8 cellular contexts compared by ENCODE assay signal in the genomic region with DNA sequence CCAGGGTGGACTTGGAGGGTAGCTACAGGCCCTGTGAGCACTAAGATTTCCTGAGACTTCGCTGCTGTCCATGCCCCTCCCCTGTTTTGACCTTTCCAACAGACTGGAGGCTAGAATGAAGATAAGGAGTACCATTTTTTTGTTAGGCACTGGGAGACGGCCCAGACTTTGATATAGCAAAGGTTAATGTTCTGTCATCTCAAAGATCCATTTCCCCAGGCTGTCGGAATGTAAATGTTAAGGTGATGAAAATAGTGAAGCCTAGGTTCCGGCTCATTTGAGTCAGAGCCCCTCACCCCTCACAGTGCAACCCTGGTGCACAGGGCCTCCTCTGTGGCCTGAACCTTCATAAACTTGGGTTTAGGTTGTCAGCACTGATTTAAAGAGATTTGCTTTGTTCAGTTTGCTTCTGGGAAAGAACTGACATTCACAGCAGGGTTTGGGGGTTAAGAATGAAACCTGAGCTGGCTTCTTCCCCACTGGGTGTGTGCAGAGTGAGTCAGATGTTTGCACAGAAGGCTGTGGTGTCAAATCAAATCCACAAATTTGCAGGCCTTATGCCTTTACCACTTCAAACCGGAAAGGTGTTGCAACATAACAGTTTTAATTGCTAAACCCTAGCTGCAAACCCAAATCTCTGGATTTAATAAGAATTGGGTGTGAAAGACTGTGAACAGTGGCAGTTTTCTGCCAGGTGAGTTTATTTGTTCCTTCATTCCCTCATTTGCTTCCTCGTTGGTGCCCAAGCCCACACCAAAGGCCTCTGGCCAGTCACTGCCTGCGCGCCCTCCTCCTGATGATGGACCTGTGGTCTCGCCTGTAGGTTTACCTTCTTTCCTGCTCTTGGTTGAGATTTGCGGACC. TPM values are rescaled to one million over a fixed set of nuclear protein-coding genes. Genes with fewer than 3 reads are reported as not detected.
DNase-seq lines count a peak whose midpoint lies in the region; FAIRE-seq lines count a peak whose summit lies in the region.

No MANE protein-coding gene starts in this region.

- H3K9me3 ChIP-seq in HUES64 (ENCODE audit: insufficient read depth, low read depth, low read length), result no peaks in the 10 kb centered on the region

- in situ Hi-C loops in Caki2 (cut with HindIII; ENCODE audit: low pct_unique_long_range_greater_than_20kb, low sequenced_read_pairs), result no loop called here

- 69% methylated on average over 10 of the region's 10 CpGs for WGBS in HUES64

- H3K36me3 ChIP-seq in HUES64 (ENCODE audit: insufficient read depth, low read length), result no peaks in the 10 kb centered on the region

- H3K9ac ChIP-seq in HUES64 (ENCODE audit: low read depth, low read length), result no peak overlapping the region

- H3K27me3 ChIP-seq in HUES64 (ENCODE audit: insufficient read depth, low read length), result no peaks in the 10 kb centered on the region

- no peak overlapping the region for H3K4me3 ChIP-seq in HUES64 (ENCODE audit: low read length)

- peak overlapping the region; percentile 33; the same call in 1 of the 2 replicates for H3K27ac ChIP-seq in HUES64 (ENCODE audit: low read depth, low read length)

- DNase-seq in Caki2 (ENCODE audit: low read depth), result peak; percentile 82
- peak; percentile 69 for DNase-seq in RCC 7860 (ENCODE audit: low spot score)
- peak; percentile 35 for DNase-seq in amniotic stem cell (lab: John Stamatoyannopoulos, UW)
- DNase-seq in kidney glomerular epithelial cell (lab: John Stamatoyannopoulos, UW), result peak; percentile 73
- DNase-seq in stimulated activated CD8-positive, alpha-beta memory T cell treated with anti-CD3 and anti-CD28 coated beads, Interleukin-4, amount 100 ng/mL, for 24 hours (ENCODE audit: low read depth), result peak; percentile 30
- no peak for DNase-seq in occipital lobe (lab: John Stamatoyannopoulos, UW)
- no peak for DNase-seq in effector CD8-positive, alpha-beta T cell (lab: John Stamatoyannopoulos, UW)

- H3K4me1 ChIP-seq in HUES64 (ENCODE audit: insufficient read depth, low read length), result peaks cover 21% of the 10 kb centered on the region

- peak; percentile 92 for FAIRE-seq in RCC 7860 (lab: Jason Lieb, UNC)

RNA-seq across cellular contexts. Expression of gene KCTD6, which starts 20.6 kb away (rescaled TPM):
- 2.7 and 3.5 TPM in 2 replicates for total RNA-seq in Caki2 (2014; rRNA removed; shearing (Covaris generic); ENCODE audit: low replicate concordance)
- polyA plus RNA-seq in HUES64 (2013, experiment 1 of 2), result 15.9 TPM
- polyA plus RNA-seq in HUES64 (2013, experiment 2 of 2), result 22.1 TPM
- 31.7 TPM for total RNA-seq in occipital lobe

RNA-seq across cellular contexts. Expression of gene PDHB, which starts 37.6 kb away (rescaled TPM):
- 54.8 and 86.1 TPM in 2 replicates for total RNA-seq in Caki2 (2014; rRNA removed; shearing (Covaris generic); ENCODE audit: low replicate concordance)
- 102 TPM for polyA plus RNA-seq in HUES64 (2013, experiment 1 of 2)
- polyA plus RNA-seq in HUES64 (2013, experiment 2 of 2), result 107 TPM
- 52.1 TPM for total RNA-seq in occipital lobe

Comparison
In these comparisons a context has a peak if more than half of its experiments do, and no peak if none do; other contexts are left out.
1. DNase-seq: peak in Caki2 (single experiment), RCC 7860 (single experiment), amniotic stem cell (single experiment), kidney glomerular epithelial cell (single experiment) and stimulated activated CD8-positive, alpha-beta memory T cell treated with anti-CD3 and anti-CD28 coated beads, Interleukin-4, amount 100 ng/mL, for 24 hours (single experiment); none in occipital lobe (single experiment) and effector CD8-positive, alpha-beta T cell (single experiment).